ENCODE assay signal across 8 cellular contexts in the genomic region with DNA sequence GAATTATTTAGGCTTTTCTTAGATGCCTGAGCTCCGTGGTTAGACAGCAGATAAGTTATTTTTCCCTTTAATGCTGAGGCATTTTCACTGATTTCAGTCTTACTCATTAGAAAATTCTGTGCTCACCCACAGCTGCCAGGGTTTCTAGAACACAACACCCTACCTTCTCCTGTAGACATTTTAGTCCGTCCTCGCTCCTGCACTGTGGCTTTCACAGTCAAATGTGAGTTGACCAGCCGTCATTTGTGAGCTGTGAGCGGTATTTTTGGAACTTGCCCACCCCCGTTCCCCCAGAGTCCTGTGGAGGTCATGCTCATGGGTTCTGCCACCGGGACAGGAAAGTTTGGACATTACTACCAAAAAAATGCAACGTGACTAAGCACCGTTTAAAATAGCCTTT.
DNase-seq lines count a peak whose midpoint lies in the region; ATAC-seq and TF ChIP-seq lines count a peak whose summit lies in the region.
"Not testable (repeated sequence)": the region's sequence is repeated elsewhere in the genome, so short reads cannot be mapped to it uniquely, and the experiment has no call there.

No MANE protein-coding gene starts in this region.

- in situ Hi-C loops in gastrocnemius medialis (cut with MboI; ENCODE audit: low sequenced_read_pairs in 4 of 4) = not testable (repeated sequence)

- H3K4me1 Mint-ChIP-seq in activated T-cell treated with anti-CD3 and anti-CD28 coated beads, Interleukin-2, amount 50 U/mL, for 72 hours (ENCODE audit: low read depth) = peaks cover 26% of the 10 kb centered on the region

- peak; percentile 42 for ATAC-seq in GM19324 (IDR thresholded peaks at IDR 0.05; ENCODE audit: low FRiP score, unreplicated experiment)
- peak; percentile 72 for ATAC-seq in HG02571 (IDR thresholded peaks at IDR 0.05; ENCODE audit: unreplicated experiment)
- peak; percentile 54 for ATAC-seq in HG03196 (IDR thresholded peaks at IDR 0.05; ENCODE audit: unreplicated experiment)
- peak; percentile 63 for ATAC-seq in activated T-cell treated with anti-CD3 and anti-CD28 coated beads, Interleukin-2, amount 50 U/mL, for 72 hours (replicated peaks in 1 of 2)
- peak; percentile 14 to 20 for ATAC-seq in gastrocnemius medialis

- H2AFZ ChIP-seq in ACC112 (ENCODE audit: low read length, unreplicated experiment) = not testable (repeated sequence)

- H3K79me2 ChIP-seq in ACC112 (ENCODE audit: control insufficient read depth, insufficient read depth, low read length, unreplicated experiment) = peaks cover 33% of the 10 kb centered on the region

- H3K4me1 ChIP-seq in ACC112 (ENCODE audit: control insufficient read depth, insufficient read depth, low read length, unreplicated experiment) = peaks cover 17% of the 10 kb centered on the region
- not testable (repeated sequence) for H3K4me1 ChIP-seq in Peyer's patch, gastrocnemius medialis

- TF ChIP-seq CTCF in Peyer's patch (IDR thresholded peaks at IDR 0.05); fibroblast of the aortic adventitia (IDR thresholded peaks at IDR 0.05; ENCODE audit: insufficient read depth, low read length); gastrocnemius medialis (IDR thresholded peaks at IDR 0.05 in 4 of 5, conservative IDR thresholded peaks at IDR 0.05 in 1 of 5): not testable (repeated sequence)

- H3K4me3 Mint-ChIP-seq in activated T-cell treated with anti-CD3 and anti-CD28 coated beads, Interleukin-2, amount 50 U/mL, for 72 hours = peak overlapping the region; percentile 59

- not testable (repeated sequence) for H3K27me3 Mint-ChIP-seq in activated T-cell treated with anti-CD3 and anti-CD28 coated beads, Interleukin-2, amount 50 U/mL, for 72 hours (ENCODE audit: low read depth)

- not testable (repeated sequence) for H3K9me3 Mint-ChIP-seq in activated T-cell treated with anti-CD3 and anti-CD28 coated beads, Interleukin-2, amount 50 U/mL, for 72 hours

- not testable (repeated sequence) for H3K27ac Mint-ChIP-seq in activated T-cell treated with anti-CD3 and anti-CD28 coated beads, Interleukin-2, amount 50 U/mL, for 72 hours

- not testable (repeated sequence) for DNase-seq in Peyer's patch; fibroblast of the aortic adventitia (ENCODE audit: low read depth); gastrocnemius medialis
- peak; percentile 45 to 48 for DNase-seq in activated T-cell treated with anti-CD3 and anti-CD28 coated beads, Interleukin-2, amount 50 U/mL, for 72 hours

- not testable (repeated sequence) for TF ChIP-seq POLR2A in Peyer's patch (IDR thresholded peaks at IDR 0.05); gastrocnemius medialis (IDR thresholded peaks at IDR 0.05)

- not testable (repeated sequence) for H3K27me3 ChIP-seq in ACC112 (ENCODE audit: insufficient read depth, low read length); Peyer's patch; gastrocnemius medialis

- H3K36me3 Mint-ChIP-seq in activated T-cell treated with anti-CD3 and anti-CD28 coated beads, Interleukin-2, amount 50 U/mL, for 72 hours (ENCODE audit: insufficient read depth in 2 of 2) = not testable (repeated sequence)

- H3K36me3 ChIP-seq in ACC112 (ENCODE audit: insufficient read depth, low read length); Peyer's patch; gastrocnemius medialis: not testable (repeated sequence)

- H3K27ac ChIP-seq in ACC112 (ENCODE audit: low read depth, low read length) = peak overlapping the region; percentile 56
- H3K27ac ChIP-seq in Peyer's patch = peak overlapping the region; percentile 52 to 73 (median 62)
- H3K27ac ChIP-seq in gastrocnemius medialis = peak overlapping the region in 3 of 4 donors; percentile 32 to 49 (median 45)

- H3K9me3 ChIP-seq in Peyer's patch, gastrocnemius medialis: not testable (repeated sequence)

- intact Hi-C loops in gastrocnemius medialis (cut with DNase I; ENCODE audit: low total_unique reads) = not testable (repeated sequence)

- peak overlapping the region; percentile 58 for H3K4me3 ChIP-seq in ACC112 (ENCODE audit: low read depth, low read length)
- not testable (repeated sequence) for H3K4me3 ChIP-seq in Peyer's patch
- H3K4me3 ChIP-seq in fibroblast of the aortic adventitia (ENCODE audit: low read depth, low read length) = peak overlapping the region; percentile 22
- peak overlapping the region in 2 of 4 donors; percentile 9 to 35 for H3K4me3 ChIP-seq in gastrocnemius medialis

Comparison
In these comparisons a context has a peak if more than half of its experiments do, and no peak if none do; other contexts are left out.
1. ATAC-seq: peak in every context shown above with its lines; median percentile 72 in HG02571; 63 in activated T-cell treated with anti-CD3 and anti-CD28 coated beads, Interleukin-2, amount 50 U/mL, for 72 hours; 54 in HG03196; 42 in GM19324; 17 in gastrocnemius medialis.